Comparison of ENCODE assay signal across 22 cellular contexts in the genomic region with DNA sequence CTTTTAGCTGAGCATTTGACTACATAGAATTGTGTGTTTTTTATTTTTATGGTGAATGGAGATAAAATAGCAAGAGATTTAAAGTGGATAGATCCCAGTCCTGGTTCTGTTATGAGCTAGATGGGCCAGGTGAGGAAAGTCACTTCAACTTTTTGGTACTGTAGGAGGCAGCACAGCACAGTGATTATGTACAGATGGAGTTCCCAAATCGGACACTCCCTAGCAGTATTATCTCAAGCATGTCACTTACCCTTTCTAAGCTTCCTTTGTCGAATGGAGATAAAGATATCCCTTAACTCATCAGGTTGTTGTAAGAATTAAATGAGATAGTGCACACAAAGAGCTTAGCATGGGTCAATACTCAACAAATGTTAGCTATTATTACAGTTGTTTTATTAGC.
"Had no signal": no experiment of that assay in that cellular context is flagged by ENCODE, and none has a peak within 500 bp of the region (broad histone marks: within the 10 kb centered on the region; RNA-seq: fewer than 3 reads in every experiment).

No MANE protein-coding gene starts in this region.

- H2AFZ ChIP-seq: parathyroid adenoma had no signal

- H3K4me3 ChIP-seq: adrenal gland, breast epithelium, gastrocnemius medialis, right lobe of liver, smooth muscle cell, stomach had no signal

- H3K27ac ChIP-seq: adrenal gland, gastrocnemius medialis, neutrophil, parathyroid adenoma, right lobe of liver, stomach, VCaP had no signal

- H3K9me3 ChIP-seq: adrenal gland, breast epithelium, gastrocnemius medialis, neutrophil, right lobe of liver, stomach had no signal

- H3K4me1 ChIP-seq: breast epithelium, parathyroid adenoma had no signal

- H3K36me3 ChIP-seq: adrenal gland, breast epithelium, gastrocnemius medialis, neutrophil, right lobe of liver, stomach had no signal

- FAIRE-seq: astrocyte, endometrium had no signal

- DNase-seq: activated CD4-positive, alpha-beta T cell treated with anti-CD3 and anti-CD28 coated beads for 1 hour; activated CD4-positive, alpha-beta T cell treated with anti-CD3 and anti-CD28 coated beads, Interleukin-2, amount 50 U/mL, for 4 hours; activated gamma-delta T cell; adrenal gland; cortex of kidney; gastrocnemius medialis; head of caudate nucleus; kidney glomerular epithelial cell; left ventricle myocardium superior; mesendoderm; natural killer cell; right lobe of liver; stimulated activated CD4-positive, alpha-beta T cell treated with anti-CD3 and anti-CD28 coated beads, Interleukin-4, amount 100 ng/mL, for 1 hour; stomach had no signal

- H3K4me2 ChIP-seq: smooth muscle cell had no signal

- ATAC-seq: activated naive CD4-positive, alpha-beta T cell treated with anti-CD3 and anti-CD28 coated beads, Interleukin-2, amount 50 U/mL, for 72 hours; gastrocnemius medialis; left ventricle myocardium superior; natural killer cell had no signal

- H3K27me3 ChIP-seq: adrenal gland, breast epithelium, right lobe of liver, stomach had no signal

- H3K9ac ChIP-seq: parathyroid adenoma had no signal
